In genomic region chr2:195356026-195356425, GRCh38 we compare ENCODE assay signal across 36 cellular contexts.
"Had no signal": no experiment of that assay in that cellular context is flagged by ENCODE, and none has a peak within 500 bp of the region (broad histone marks: within the 10 kb centered on the region; RNA-seq: fewer than 3 reads in every experiment).

No MANE protein-coding gene starts in this region.

- H3K4me3 ChIP-seq: ascending aorta, cardiac muscle cell, Peyer's patch, SJSA1 had no signal

- H3K27me3 ChIP-seq: ascending aorta, cardiac muscle cell, Peyer's patch, SJSA1 had no signal

- ATAC-seq: activated naive CD8-positive, alpha-beta T cell treated with anti-CD3 and anti-CD28 coated beads, Interleukin-2, amount 50 U/mL, for 24 hours; activated T-cell treated with anti-CD3 and anti-CD28 coated beads, Interleukin-2, amount 50 U/mL, for 4 hours; PC-3 had no signal

- H3K36me3 ChIP-seq: ascending aorta, cardiac muscle cell, Peyer's patch, SJSA1 had no signal

- H3K4me1 ChIP-seq: ascending aorta, Peyer's patch, SJSA1 had no signal

- H3K27ac ChIP-seq: ascending aorta, cardiac muscle cell, Peyer's patch, SJSA1, VCaP had no signal

- H3K9me3 ChIP-seq: ascending aorta, Peyer's patch, SJSA1 had no signal

- DNase-seq: activated B cell treated with CpG ODN at 0.5 μM for 24 hours; activated CD4-positive, alpha-beta memory T cell treated with anti-CD3 and anti-CD28 coated beads for 36 hours; activated CD4-positive, alpha-beta T cell treated with anti-CD3 and anti-CD28 coated beads for 4 hours; activated CD4-positive, alpha-beta T cell treated with anti-CD3 and anti-CD28 coated beads, Interleukin-2, amount 50 U/mL, for 1 hour; activated CD4-positive, CD25-positive, alpha-beta regulatory T cell treated with anti-CD3 and anti-CD28 coated beads, Interleukin-2, amount 50 U/mL, for 72 hours; activated CD8-positive, alpha-beta memory T cell treated with anti-CD3 and anti-CD28 coated beads, Interleukin-2, amount 50 U/mL, for 4 hours; activated gamma-delta T cell treated with Interleukin-2 at 50 U/mL for 16 hours; activated naive CD4-positive, alpha-beta T cell treated with anti-CD3 and anti-CD28 coated beads, Interleukin-2, amount 10 ng/mL, durations not matched to agents 7 days and 5 days; activated naive CD8-positive, alpha-beta T cell treated with anti-CD3 and anti-CD28 coated beads, Interleukin-2, amount 50 U/mL, for 24 hours; activated T-cell treated with anti-CD3 and anti-CD28 coated beads for 4 hours; activated T-cell treated with anti-CD3 and anti-CD28 coated beads, Interleukin-2, amount 50 U/mL, for 4 hours; amygdala; Kasumi-1; KG1; MM.1S; MV-4-11; NCI-H1092; NCI-H1436 treated with DMSO at 0.1 percent for 48 hours; NCI-H1694 treated with DMSO at 0.1 percent for 48 hours; NCI-H2029; NCI-H510A; NCI-H526; NCI-H748 treated with DMSO at 0.1 percent for 48 hours; NK-92 treated with Interleukin-12 subunit alpha and Interleukin-12 subunit beta, amount 100 ng/mL, for 24 hours; PC-3; Peyer's patch; RPMI8226; SHP77 treated with DMSO at 0.1 percent for 48 hours; SW 1271; T-helper 1 cell; T-helper 2 cell; T-helper 9 cell had no signal
